ENCODE assay signal across 9 cellular contexts in the genomic region with DNA sequence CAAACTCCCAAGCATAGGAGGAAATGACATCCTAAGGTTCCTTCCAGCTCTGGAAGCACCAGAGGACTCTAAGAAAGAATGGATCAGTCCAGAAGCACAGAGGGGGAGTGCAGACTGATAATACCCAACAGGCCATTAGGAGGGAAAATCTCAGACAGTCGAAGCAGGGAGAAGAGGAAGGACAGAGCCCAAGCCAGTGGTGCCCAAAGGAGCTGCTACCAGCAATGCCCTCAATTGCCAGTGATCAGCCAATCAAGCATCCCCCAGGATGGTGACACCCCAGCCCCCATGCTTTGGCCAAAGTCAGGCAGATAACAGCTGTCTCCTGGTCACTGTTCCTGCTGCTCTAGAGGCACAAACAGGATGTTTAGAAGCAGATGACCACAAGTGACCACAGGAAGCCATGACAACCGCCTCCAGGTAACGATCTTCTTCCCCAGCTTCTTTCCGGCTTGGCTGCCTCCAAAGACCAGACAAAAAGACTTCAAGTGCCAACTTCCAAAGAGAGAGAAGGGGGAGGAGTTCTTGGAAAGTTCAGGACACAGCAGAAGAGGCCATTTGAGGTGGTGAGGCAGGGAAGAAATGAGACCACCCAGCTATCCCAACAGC.
DNase-seq lines count a peak whose midpoint lies in the region; ATAC-seq and TF ChIP-seq lines count a peak whose summit lies in the region.
"Had no signal": no experiment of that assay in that cellular context is flagged by ENCODE, and none has a peak within 500 bp of the region (broad histone marks: within the 10 kb centered on the region; RNA-seq: fewer than 3 reads in every experiment).

No MANE protein-coding gene starts in this region.

- TF ChIP-seq CTCF in nephron progenitor cell (IDR thresholded peaks at IDR 0.05) = no peak

- H3K27me3 ChIP-seq in BLaER1 = peaks cover 9% of the 10 kb centered on the region; the same call in 1 of the 2 replicates

- no peaks in the 10 kb centered on the region for H3K36me3 ChIP-seq in BLaER1

- ATAC-seq in effector memory CD8-positive, alpha-beta T cell (replicated peaks) = no peak
- ATAC-seq in GM18870 (IDR thresholded peaks at IDR 0.05; ENCODE audit: unreplicated experiment) (no peak), HG03565 (IDR thresholded peaks at IDR 0.05; ENCODE audit: unreplicated experiment) (no peak)

- H3K27me3 Mint-ChIP-seq in effector memory CD8-positive, alpha-beta T cell = no peaks in the 10 kb centered on the region
- H3K27me3 Mint-ChIP-seq in nephron progenitor cell (ENCODE audit: low read depth, poor library complexity) = peaks cover 3% of the 10 kb centered on the region

- no peaks in the 10 kb centered on the region for H3K9me3 ChIP-seq in BLaER1

- H3K27ac Mint-ChIP-seq in effector memory CD8-positive, alpha-beta T cell = peak overlapping the region; percentile 97 to 98
- peak overlapping the region; percentile 69 for H3K27ac Mint-ChIP-seq in nephron progenitor cell

- H3K4me1 ChIP-seq in BLaER1 = peaks cover 53% of the 10 kb centered on the region

- H4K20me1 ChIP-seq in BLaER1 = peaks cover 79% of the 10 kb centered on the region

- H3K27ac ChIP-seq in BLaER1 = no peak overlapping the region

- H3K4me3 ChIP-seq in BLaER1 = no peak overlapping the region

- H3K4me3 Mint-ChIP-seq in effector memory CD8-positive, alpha-beta T cell = peak overlapping the region; percentile 91 to 94
- no peak overlapping the region for H3K4me3 Mint-ChIP-seq in nephron progenitor cell

- H3K9ac ChIP-seq in BLaER1 = no peak overlapping the region

- H3K36me3 Mint-ChIP-seq in effector memory CD8-positive, alpha-beta T cell (ENCODE audit: insufficient read depth) = peaks cover 42% of the 10 kb centered on the region
- H3K36me3 Mint-ChIP-seq in nephron progenitor cell (ENCODE audit: low read depth) = peaks cover 10% of the 10 kb centered on the region

- peaks cover 67 to 73% of the 10 kb centered on the region in 2 donors for H3K4me1 Mint-ChIP-seq in effector memory CD8-positive, alpha-beta T cell (ENCODE audit: low read depth in 2 of 2)
- peaks cover 42% of the 10 kb centered on the region for H3K4me1 Mint-ChIP-seq in nephron progenitor cell

- H3K4me2 ChIP-seq in BLaER1 = peak overlapping the region; percentile 31; the same call in 1 of the 2 replicates

- DNase-seq in OCI-M1 (lab: John Stamatoyannopoulos, UW) = peak; percentile 29
- DNase-seq in effector memory CD8-positive, alpha-beta T cell = no peak
- no peak for DNase-seq in nephron progenitor cell
- no peak for DNase-seq in GM19238 (ENCODE audit: insufficient read length, low spot score)
- DNase-seq in ecto neural progenitor cell (ENCODE audit: low spot score) = no peak
- DNase-seq: NCI-H2029 had no signal

- H3K9me3 Mint-ChIP-seq in effector memory CD8-positive, alpha-beta T cell = no peaks in the 10 kb centered on the region
- no peaks in the 10 kb centered on the region for H3K9me3 Mint-ChIP-seq in nephron progenitor cell
